ENCODE assay signal across 12 cellular contexts in the genomic region with DNA sequence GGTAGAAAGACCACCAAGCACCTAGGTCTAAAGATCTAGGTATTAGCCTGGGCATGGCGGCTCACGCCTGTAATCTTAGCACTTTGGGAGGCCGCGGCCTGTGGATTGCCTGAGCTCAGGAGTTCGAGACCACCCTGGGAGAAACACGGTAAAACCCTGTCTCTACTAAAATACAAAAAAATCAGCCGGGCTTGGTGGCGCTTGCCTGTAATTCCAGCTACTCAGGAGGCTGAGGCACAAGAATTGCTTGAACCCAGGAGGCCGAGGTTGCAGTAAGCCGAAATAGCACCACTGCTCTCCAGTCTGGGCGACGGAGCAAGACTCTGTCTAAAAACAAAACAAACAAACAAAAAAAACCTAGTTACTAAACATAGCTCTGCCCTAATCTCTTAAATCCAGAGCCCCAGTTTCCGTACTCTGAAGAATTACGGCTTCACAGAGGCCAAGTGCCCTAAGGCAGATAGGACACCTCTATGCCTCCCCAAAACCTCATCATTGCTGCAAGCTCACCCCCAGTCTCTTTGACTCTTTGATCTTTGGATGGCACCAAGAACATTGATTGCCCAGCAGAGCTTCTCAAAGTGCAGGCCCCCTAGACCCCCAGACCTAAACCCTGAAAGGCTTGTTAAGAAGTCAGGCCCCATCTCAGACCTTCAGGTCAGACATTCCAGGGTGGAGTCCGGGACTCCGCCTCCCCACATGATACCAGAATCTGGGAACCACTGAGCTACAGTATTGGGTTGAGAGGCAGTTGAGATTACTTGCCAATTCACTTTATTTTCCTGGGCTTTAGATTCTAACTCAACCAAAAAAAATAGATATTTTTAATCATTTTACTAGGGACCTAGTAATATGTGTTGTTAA. TPM values are rescaled to one million over a fixed set of nuclear protein-coding genes. Genes with fewer than 3 reads are reported as not detected.
DNase-seq lines count a peak whose midpoint lies in the region; ATAC-seq and TF ChIP-seq lines count a peak whose summit lies in the region.
"Had no signal": no experiment of that assay in that cellular context is flagged by ENCODE, and none has a peak within 500 bp of the region (broad histone marks: within the 10 kb centered on the region; RNA-seq: fewer than 3 reads in every experiment).

No MANE protein-coding gene starts in this region.

- no peaks in the 10 kb centered on the region for H3K9me3 ChIP-seq in heart right ventricle
- no peaks in the 10 kb centered on the region for H3K9me3 ChIP-seq in gastroesophageal sphincter
- no peaks in the 10 kb centered on the region for H3K9me3 ChIP-seq in neuron (ENCODE audit: low read length)
- H3K9me3 ChIP-seq in vagina, result no peaks in the 10 kb centered on the region
- H3K9me3 ChIP-seq: SJCRH30 had no signal

- intact Hi-C loops in heart right ventricle (cut with DNase I), result loop anchor here (2.0 to 10.0 kb wide), 13 partner anchors 37 to 402 kb away; a partner anchor contains a TSS
- intact Hi-C loops in Right ventricle myocardium inferior (cut with DNase I), result loop anchor here (5.0 kb wide), 2 partner anchors 32 to 43 kb away; no protein-coding TSS in a partner anchor
- intact Hi-C loops in vagina (cut with DNase I), result loop anchor here (5.0 kb wide), 2 partner anchors 63 to 87 kb away; no protein-coding TSS in a partner anchor

- no peak for TF ChIP-seq EP300 in gastroesophageal sphincter (IDR thresholded peaks at IDR 0.05)

- H3K4me1 ChIP-seq in heart right ventricle (peaks cover 32 to 71% (median 67%) of the 10 kb centered on the region in 9 donors), gastroesophageal sphincter (peaks cover 1 to 65% (median 33%) of the 10 kb centered on the region in 3 donors), neuron (ENCODE audit: insufficient read depth, low read length) (peaks cover 23% of the 10 kb centered on the region), vagina (peaks cover 57% of the 10 kb centered on the region)

- H3K36me3 ChIP-seq in heart right ventricle (peaks cover 0 to 37% (median 0%) of the 10 kb centered on the region in 9 donors), gastroesophageal sphincter (no peaks in the 10 kb centered on the region), neuron (ENCODE audit: insufficient read depth, low read length) (peaks cover 18% of the 10 kb centered on the region), vagina (no peaks in the 10 kb centered on the region)

- peak overlapping the region; percentile 8 to 99 (median 97) for H3K27ac ChIP-seq in heart right ventricle
- H3K27ac ChIP-seq in gastroesophageal sphincter, result peak overlapping the region; percentile 95 to 99 (median 98)
- H3K27ac ChIP-seq in vagina, result peak overlapping the region; percentile 95

- peaks cover 0 to 72% (median 0%) of the 10 kb centered on the region in 7 donors for H3K27me3 ChIP-seq in heart right ventricle
- no peaks in the 10 kb centered on the region for H3K27me3 ChIP-seq in gastroesophageal sphincter
- no peaks in the 10 kb centered on the region for H3K27me3 ChIP-seq in neuron (ENCODE audit: insufficient read depth, low read length)
- no peaks in the 10 kb centered on the region for H3K27me3 ChIP-seq in vagina
- H3K27me3 ChIP-seq: SJCRH30 had no signal

- DNase-seq in heart right ventricle (no peak), Right ventricle myocardium inferior (ENCODE audit: missing footprints) (no peak), vagina (ENCODE audit: extremely low spot score in 2 of 2) (no peak), NCI-H1048 (lab: John Stamatoyannopoulos, UW) (no peak)
- DNase-seq: ACHN; activated CD4-positive, CD25-positive, alpha-beta regulatory T cell; SJCRH30 had no signal

- TF ChIP-seq CTCF in heart right ventricle (IDR thresholded peaks at IDR 0.05), result no peak
- TF ChIP-seq CTCF in gastroesophageal sphincter (IDR thresholded peaks at IDR 0.05), result no peak
- TF ChIP-seq CTCF in vagina (IDR thresholded peaks at IDR 0.05), result no peak

- WGBS in heart right ventricle, 2 donors, result 51 to 56% methylated on average over 16 of the region's 16 CpGs
- WGBS in gastroesophageal sphincter (ENCODE audit: low coverage in 1 of 2), 2 donors, result 34 to 61% methylated on average over 4 to 9 of the region's 16 CpGs

- TF ChIP-seq POLR2A in gastroesophageal sphincter (IDR thresholded peaks at IDR 0.05) (no peak), vagina (IDR thresholded peaks at IDR 0.05) (no peak)

- ATAC-seq in heart right ventricle (no peak), Right ventricle myocardium inferior (no peak), gastroesophageal sphincter (no peak), HG02852 (IDR thresholded peaks at IDR 0.05; ENCODE audit: unreplicated experiment) (no peak), HG03159 (IDR thresholded peaks at IDR 0.05; ENCODE audit: unreplicated experiment) (no peak)

- peak overlapping the region; percentile 81 to 98 (median 96) for H3K4me3 ChIP-seq in heart right ventricle
- H3K4me3 ChIP-seq in gastroesophageal sphincter, result peak overlapping the region; percentile 89 to 98
- H3K4me3 ChIP-seq in neuron (ENCODE audit: low read length), result peak overlapping the region; percentile 66
- peak overlapping the region; percentile 66 to 84 for H3K4me3 ChIP-seq in vagina

- no peak overlapping the region for H2AFZ ChIP-seq in neuron (ENCODE audit: low read depth, low read length)

RNA-seq across cellular contexts. Expression of a gene that starts 2.8 kb away (rescaled TPM):
- 100 to 1,000 TPM in 7 of 10 donors, 10 to 100 TPM in 3; 81.7 to 301 (median 128) TPM for total RNA-seq in heart right ventricle
- polyA plus RNA-seq in heart right ventricle, result 100 to 1,000 TPM; 111 to 265 TPM
- total RNA-seq in Right ventricle myocardium inferior, result 126 TPM
- 100 to 1,000 TPM; 478 to 945 (median 543) TPM for total RNA-seq in gastroesophageal sphincter
- total RNA-seq in vagina, result 180 TPM
- total RNA-seq: activated T-helper 1 cell treated with anti-CD3 and anti-CD28 coated beads, Interleukin-12 subunit alpha, Interleukin-12 subunit beta, Interleukin-2, Interleukin-4 antibody, amounts not matched to agents 30 ng/mL and 10 ng/mL and 1 ng/mL, durations not matched to agents 14 hours and 24 hours and 36 hours had no signal

RNA-seq across cellular contexts. Expression of a gene that starts 2.9 kb away (rescaled TPM):
- 100 to 1,000 TPM in 7 of 10 donors, 10 to 100 TPM in 3; 96.3 to 342 (median 147) TPM for total RNA-seq in heart right ventricle
- polyA plus RNA-seq in heart right ventricle, result 100 to 1,000 TPM in 1 of 2 donors, 10 to 100 TPM in 1; 83.3 to 234 TPM
- total RNA-seq in Right ventricle myocardium inferior, result 128 TPM
- total RNA-seq in gastroesophageal sphincter, result 100 to 1,000 TPM; 278 to 618 (median 440) TPM
- total RNA-seq in vagina, result 178 TPM
- total RNA-seq: activated T-helper 1 cell treated with anti-CD3 and anti-CD28 coated beads, Interleukin-12 subunit alpha, Interleukin-12 subunit beta, Interleukin-2, Interleukin-4 antibody, amounts not matched to agents 30 ng/mL and 10 ng/mL and 1 ng/mL, durations not matched to agents 14 hours and 24 hours and 36 hours had no signal
